ENCODE assay signal across 16 cellular contexts in the genomic region with DNA sequence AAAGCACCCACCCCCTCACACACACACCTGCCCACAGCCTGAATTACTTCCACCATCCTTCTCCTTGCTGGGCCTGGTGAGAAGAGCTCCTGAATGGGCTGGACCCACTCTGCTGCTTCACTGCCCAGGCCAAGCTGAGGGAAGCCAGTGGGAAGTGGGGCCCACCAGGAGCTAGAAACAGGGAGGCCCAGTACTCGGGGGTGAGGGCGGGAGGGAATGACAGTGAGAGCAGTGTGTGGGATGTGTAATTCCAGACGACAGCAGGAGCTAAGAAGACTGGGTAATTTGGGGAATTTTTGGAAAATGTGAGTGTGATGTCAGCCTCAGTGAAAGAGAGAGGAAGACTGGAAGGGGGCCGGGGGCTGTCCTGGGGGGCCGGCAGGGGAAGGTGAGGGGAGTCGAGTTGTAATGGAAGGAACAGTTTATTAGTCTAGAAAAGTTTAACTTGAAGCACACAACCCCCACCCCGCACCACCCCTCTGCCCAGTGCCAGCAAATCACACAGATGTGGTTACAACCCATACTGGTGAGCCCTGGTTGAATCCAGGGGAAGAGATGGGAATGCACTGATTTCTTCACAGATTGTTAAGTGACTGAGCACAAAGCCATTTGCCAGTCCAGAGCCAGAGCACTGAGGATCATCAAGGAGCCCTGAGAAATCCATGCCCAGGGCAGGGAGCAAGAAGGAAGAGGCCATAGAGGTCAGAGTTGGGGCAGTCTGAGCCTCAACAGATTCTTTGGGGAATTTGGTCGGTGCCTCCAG.
"Had no signal": no experiment of that assay in that cellular context is flagged by ENCODE, and none has a peak within 500 bp of the region (broad histone marks: within the 10 kb centered on the region; RNA-seq: fewer than 3 reads in every experiment).

No MANE protein-coding gene starts in this region.

- DNase-seq: activated CD4-positive, alpha-beta T cell treated with anti-CD3 and anti-CD28 coated beads, Interleukin-2, amount 50 U/mL, for 4 hours; activated gamma-delta T cell treated with Interleukin-2 at 50 U/mL for 16 hours; activated naive CD8-positive, alpha-beta T cell treated with anti-CD3 and anti-CD28 coated beads, Interleukin-2, amount 10 ng/mL, durations not matched to agents 7 days and 5 days; activated T-cell treated with anti-CD3 and anti-CD28 coated beads for 4 hours; brain microvascular endothelial cell; central memory CD4-positive, alpha-beta T cell; colonic mucosa; immature natural killer cell; left ventricle myocardium superior; mucosa of descending colon; naive B cell; stomach; testis; upper lobe of left lung; WERI-Rb-1 had no signal

- H3K9me3 ChIP-seq: colonic mucosa, gastroesophageal sphincter, mucosa of descending colon, stomach, testis, upper lobe of left lung had no signal

- ATAC-seq: gastroesophageal sphincter, left ventricle myocardium superior, mucosa of descending colon had no signal

- H3K4me3 ChIP-seq: colonic mucosa, gastroesophageal sphincter, mucosa of descending colon, stomach, testis, upper lobe of left lung had no signal

- H3K36me3 ChIP-seq: brain microvascular endothelial cell, colonic mucosa, gastroesophageal sphincter, stomach, upper lobe of left lung, WERI-Rb-1 had no signal

- H3K27me3 ChIP-seq: brain microvascular endothelial cell, colonic mucosa, gastroesophageal sphincter, stomach, testis, upper lobe of left lung had no signal

- H3K27ac ChIP-seq: brain microvascular endothelial cell, colonic mucosa, gastroesophageal sphincter, stomach, testis, upper lobe of left lung, WERI-Rb-1 had no signal
